ENCODE assay signal across 1 cellular context in the genomic region with DNA sequence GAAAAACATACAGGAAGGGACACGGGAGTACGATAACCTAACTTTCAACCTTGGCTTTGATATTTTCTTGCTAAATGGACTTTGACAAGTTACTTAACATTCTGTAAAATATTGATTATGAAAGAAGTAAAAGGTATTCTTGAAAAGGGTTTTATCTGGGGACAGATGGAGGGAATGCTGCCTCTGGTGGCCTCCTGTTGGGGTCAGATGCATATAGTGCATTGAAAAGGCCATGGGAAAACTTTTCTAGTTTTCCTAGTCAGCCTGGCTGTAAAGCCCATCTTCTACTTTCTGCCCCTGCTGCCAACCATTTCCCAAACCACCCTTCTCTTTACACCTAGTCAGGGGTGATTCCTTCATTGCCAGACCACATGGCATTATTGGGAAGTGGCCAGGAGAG.
TF ChIP-seq lines count a peak whose summit lies in the region.

No MANE protein-coding gene starts in this region.

TF ChIP-seq in GM23338, 12 proteins besides CTCF, POLR2A, EP300 and RAD21 (continued from another document):
- TF ChIP-seq, protein P1, sequence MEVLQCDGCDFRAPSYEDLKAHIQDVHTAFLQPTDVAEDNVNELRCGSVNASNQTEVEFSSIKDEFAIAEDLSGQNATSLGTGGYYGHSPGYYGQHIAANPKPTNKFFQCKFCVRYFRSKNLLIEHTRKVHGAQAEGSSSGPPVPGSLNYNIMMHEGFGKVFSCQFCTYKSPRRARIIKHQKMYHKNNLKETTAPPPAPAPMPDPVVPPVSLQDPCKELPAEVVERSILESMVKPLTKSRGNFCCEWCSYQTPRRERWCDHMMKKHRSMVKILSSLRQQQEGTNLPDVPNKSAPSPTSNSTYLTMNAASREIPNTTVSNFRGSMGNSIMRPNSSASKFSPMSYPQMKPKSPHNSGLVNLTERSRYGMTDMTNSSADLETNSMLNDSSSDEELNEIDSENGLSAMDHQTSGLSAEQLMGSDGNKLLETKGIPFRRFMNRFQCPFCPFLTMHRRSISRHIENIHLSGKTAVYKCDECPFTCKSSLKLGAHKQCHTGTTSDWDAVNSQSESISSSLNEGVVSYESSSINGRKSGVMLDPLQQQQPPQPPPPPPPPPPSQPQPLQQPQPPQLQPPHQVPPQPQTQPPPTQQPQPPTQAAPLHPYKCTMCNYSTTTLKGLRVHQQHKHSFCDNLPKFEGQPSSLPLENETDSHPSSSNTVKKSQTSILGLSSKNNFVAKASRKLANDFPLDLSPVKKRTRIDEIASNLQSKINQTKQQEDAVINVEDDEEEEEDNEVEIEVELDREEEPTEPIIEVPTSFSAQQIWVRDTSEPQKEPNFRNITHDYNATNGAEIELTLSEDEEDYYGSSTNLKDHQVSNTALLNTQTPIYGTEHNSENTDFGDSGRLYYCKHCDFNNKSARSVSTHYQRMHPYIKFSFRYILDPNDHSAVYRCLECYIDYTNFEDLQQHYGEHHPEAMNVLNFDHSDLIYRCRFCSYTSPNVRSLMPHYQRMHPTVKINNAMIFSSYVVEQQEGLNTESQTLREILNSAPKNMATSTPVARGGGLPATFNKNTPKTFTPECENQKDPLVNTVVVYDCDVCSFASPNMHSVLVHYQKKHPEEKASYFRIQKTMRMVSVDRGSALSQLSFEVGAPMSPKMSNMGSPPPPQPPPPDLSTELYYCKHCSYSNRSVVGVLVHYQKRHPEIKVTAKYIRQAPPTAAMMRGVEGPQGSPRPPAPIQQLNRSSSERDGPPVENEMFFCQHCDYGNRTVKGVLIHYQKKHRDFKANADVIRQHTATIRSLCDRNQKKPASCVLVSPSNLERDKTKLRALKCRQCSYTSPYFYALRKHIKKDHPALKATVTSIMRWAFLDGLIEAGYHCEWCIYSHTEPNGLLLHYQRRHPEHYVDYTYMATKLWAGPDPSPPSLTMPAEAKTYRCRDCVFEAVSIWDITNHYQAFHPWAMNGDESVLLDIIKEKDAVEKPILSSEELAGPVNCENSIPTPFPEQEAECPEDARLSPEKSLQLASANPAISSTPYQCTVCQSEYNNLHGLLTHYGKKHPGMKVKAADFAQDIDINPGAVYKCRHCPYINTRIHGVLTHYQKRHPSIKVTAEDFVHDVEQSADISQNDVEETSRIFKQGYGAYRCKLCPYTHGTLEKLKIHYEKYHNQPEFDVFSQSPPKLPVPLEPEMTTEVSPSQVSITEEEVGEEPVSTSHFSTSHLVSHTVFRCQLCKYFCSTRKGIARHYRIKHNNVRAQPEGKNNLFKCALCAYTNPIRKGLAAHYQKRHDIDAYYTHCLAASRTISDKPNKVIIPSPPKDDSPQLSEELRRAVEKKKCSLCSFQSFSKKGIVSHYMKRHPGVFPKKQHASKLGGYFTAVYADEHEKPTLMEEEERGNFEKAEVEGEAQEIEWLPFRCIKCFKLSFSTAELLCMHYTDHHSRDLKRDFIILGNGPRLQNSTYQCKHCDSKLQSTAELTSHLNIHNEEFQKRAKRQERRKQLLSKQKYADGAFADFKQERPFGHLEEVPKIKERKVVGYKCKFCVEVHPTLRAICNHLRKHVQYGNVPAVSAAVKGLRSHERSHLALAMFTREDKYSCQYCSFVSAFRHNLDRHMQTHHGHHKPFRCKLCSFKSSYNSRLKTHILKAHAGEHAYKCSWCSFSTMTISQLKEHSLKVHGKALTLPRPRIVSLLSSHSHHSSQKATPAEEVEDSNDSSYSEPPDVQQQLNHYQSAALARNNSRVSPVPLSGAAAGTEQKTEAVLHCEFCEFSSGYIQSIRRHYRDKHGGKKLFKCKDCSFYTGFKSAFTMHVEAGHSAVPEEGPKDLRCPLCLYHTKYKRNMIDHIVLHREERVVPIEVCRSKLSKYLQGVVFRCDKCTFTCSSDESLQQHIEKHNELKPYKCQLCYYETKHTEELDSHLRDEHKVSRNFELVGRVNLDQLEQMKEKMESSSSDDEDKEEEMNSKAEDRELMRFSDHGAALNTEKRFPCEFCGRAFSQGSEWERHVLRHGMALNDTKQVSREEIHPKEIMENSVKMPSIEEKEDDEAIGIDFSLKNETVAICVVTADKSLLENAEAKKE (CRISPR knock-in tag; IDR thresholded peaks at IDR 0.05), result no peak
- TF ChIP-seq, protein P2, sequence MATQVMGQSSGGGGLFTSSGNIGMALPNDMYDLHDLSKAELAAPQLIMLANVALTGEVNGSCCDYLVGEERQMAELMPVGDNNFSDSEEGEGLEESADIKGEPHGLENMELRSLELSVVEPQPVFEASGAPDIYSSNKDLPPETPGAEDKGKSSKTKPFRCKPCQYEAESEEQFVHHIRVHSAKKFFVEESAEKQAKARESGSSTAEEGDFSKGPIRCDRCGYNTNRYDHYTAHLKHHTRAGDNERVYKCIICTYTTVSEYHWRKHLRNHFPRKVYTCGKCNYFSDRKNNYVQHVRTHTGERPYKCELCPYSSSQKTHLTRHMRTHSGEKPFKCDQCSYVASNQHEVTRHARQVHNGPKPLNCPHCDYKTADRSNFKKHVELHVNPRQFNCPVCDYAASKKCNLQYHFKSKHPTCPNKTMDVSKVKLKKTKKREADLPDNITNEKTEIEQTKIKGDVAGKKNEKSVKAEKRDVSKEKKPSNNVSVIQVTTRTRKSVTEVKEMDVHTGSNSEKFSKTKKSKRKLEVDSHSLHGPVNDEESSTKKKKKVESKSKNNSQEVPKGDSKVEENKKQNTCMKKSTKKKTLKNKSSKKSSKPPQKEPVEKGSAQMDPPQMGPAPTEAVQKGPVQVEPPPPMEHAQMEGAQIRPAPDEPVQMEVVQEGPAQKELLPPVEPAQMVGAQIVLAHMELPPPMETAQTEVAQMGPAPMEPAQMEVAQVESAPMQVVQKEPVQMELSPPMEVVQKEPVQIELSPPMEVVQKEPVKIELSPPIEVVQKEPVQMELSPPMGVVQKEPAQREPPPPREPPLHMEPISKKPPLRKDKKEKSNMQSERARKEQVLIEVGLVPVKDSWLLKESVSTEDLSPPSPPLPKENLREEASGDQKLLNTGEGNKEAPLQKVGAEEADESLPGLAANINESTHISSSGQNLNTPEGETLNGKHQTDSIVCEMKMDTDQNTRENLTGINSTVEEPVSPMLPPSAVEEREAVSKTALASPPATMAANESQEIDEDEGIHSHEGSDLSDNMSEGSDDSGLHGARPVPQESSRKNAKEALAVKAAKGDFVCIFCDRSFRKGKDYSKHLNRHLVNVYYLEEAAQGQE (IDR thresholded peaks at IDR 0.05; ENCODE audit: unreplicated experiment), result no peak
- TF ChIP-seq, protein P3, sequence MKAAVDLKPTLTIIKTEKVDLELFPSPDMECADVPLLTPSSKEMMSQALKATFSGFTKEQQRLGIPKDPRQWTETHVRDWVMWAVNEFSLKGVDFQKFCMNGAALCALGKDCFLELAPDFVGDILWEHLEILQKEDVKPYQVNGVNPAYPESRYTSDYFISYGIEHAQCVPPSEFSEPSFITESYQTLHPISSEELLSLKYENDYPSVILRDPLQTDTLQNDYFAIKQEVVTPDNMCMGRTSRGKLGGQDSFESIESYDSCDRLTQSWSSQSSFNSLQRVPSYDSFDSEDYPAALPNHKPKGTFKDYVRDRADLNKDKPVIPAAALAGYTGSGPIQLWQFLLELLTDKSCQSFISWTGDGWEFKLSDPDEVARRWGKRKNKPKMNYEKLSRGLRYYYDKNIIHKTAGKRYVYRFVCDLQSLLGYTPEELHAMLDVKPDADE (IDR thresholded peaks at IDR 0.05), result no peak
